1 cellular context compared by ENCODE assay signal in the genomic region with DNA sequence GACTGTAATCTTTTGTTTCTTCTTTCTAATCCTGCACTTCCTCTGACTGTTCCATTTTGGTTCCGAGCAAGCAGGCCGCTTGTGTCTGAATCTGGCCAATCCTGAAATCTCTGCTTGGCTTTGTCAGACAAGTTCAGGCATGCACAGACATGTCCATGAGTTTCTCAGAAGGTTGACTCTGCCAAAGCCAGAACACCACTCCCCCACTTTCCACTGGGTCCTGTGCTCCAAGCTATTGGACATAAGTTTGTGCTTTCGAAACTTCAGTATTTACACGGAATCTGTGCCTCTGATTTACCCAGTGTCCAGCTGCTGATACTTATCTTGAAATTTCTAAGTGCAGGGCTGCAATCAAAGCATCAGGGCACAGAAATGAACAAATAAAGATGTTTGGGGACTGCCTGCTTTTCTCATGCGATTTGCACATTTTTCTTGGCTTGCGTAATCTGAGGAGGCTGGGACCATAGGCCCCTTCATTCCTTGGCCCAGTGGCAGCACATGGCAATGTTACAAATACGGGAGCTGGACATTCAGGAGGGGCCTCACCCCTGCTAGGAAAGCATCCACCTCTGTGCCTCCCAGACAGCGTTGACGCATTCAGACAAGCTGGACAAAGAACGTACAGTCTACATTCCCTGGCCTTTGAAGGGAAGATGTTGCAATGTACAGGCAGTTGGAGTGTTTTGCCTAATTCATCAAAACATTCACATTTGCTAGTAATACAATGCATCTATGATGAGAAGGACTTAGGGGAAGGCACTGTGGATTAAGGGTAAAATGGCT.
TF ChIP-seq lines count a peak whose summit lies in the region.

No MANE protein-coding gene starts in this region.

TF ChIP-seq in HepG2, 621 proteins besides CTCF, POLR2A, EP300 and RAD21 (continued from another document and continues in another):
- TF ChIP-seq, protein P1, sequence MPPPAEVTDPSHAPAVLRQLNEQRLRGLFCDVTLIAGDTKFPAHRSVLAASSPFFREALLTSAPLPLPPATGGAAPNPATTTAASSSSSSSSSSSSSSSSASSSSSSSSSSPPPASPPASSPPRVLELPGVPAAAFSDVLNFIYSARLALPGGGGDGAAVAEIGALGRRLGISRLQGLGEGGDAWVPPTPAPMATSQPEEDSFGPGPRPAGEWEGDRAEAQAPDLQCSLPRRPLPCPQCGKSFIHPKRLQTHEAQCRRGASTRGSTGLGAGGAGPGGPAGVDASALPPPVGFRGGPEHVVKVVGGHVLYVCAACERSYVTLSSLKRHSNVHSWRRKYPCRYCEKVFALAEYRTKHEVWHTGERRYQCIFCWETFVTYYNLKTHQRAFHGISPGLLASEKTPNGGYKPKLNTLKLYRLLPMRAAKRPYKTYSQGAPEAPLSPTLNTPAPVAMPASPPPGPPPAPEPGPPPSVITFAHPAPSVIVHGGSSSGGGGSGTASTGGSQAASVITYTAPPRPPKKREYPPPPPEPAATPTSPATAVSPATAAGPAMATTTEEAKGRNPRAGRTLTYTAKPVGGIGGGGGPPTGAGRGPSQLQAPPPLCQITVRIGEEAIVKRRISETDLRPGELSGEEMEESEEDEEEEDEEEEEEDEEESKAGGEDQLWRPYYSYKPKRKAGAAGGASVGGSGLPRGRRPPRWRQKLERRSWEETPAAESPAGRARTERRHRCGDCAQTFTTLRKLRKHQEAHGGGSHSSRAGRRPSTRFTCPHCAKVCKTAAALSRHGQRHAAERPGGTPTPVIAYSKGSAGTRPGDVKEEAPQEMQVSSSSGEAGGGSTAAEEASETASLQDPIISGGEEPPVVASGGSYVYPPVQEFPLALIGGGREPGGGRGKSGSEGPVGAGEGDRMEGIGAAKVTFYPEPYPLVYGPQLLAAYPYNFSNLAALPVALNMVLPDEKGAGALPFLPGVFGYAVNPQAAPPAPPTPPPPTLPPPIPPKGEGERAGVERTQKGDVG (CRISPR knock-in tag; IDR thresholded peaks at IDR 0.05; ENCODE audit: borderline replicate concordance), result no peak
- no peak for TF ChIP-seq RBM22 (optimal IDR thresholded peaks at IDR 0.05; ENCODE audit: low read length)
- TF ChIP-seq ERF (CRISPR knock-in tag; IDR thresholded peaks at IDR 0.05), result peak; percentile 42
- no peak for TF ChIP-seq ZNF552 (CRISPR knock-in tag; IDR thresholded peaks at IDR 0.05; ENCODE audit: borderline replicate concordance)
- TF ChIP-seq, protein P2, sequence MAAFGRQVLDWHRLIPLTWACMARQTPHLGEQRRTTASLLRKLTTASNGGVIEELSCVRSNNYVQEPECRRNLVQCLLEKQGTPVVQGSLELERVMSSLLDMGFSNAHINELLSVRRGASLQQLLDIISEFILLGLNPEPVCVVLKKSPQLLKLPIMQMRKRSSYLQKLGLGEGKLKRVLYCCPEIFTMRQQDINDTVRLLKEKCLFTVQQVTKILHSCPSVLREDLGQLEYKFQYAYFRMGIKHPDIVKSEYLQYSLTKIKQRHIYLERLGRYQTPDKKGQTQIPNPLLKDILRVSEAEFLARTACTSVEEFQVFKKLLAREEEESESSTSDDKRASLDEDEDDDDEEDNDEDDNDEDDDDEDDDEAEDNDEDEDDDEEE (CRISPR knock-in tag; IDR thresholded peaks at IDR 0.05), result no peak
- TF ChIP-seq ZNF670 (CRISPR knock-in tag; IDR thresholded peaks at IDR 0.05; ENCODE audit: borderline replicate concordance), result no peak
- no peak for TF ChIP-seq RBM39 (IDR thresholded peaks at IDR 0.05; ENCODE audit: low read depth, low read length, poor library complexity, severe bottlenecking)
- TF ChIP-seq ASH2L (IDR thresholded peaks at IDR 0.05; ENCODE audit: insufficient read length, low read depth, low read length), result peak; percentile 76
- peak; percentile 21; the same call in 1 of the 2 replicates for TF ChIP-seq CBX5 (CRISPR knock-in tag; IDR thresholded peaks at IDR 0.05; ENCODE audit: borderline replicate concordance)
- TF ChIP-seq RFX1 (IDR thresholded peaks at IDR 0.05), result no peak
- TF ChIP-seq KMT2B (CRISPR knock-in tag; IDR thresholded peaks at IDR 0.05), result peak; percentile 39; the same call in 1 of the 2 replicates
- no peak for TF ChIP-seq RAD51 (IDR thresholded peaks at IDR 0.05; ENCODE audit: borderline replicate concordance)
- TF ChIP-seq PPARG (CRISPR knock-in tag; conservative IDR thresholded peaks at IDR 0.05), result 0 out of 2 replicates have a peak, but pooled peaks have one; percentile 31
- TF ChIP-seq NBN (conservative IDR thresholded peaks at IDR 0.05), result no peak
- TF ChIP-seq CREM (IDR thresholded peaks at IDR 0.05), result peak; percentile 79
- no peak for TF ChIP-seq CREM (CRISPR knock-in tag; IDR thresholded peaks at IDR 0.05)
- peak; percentile 59; the same call in 1 of the 2 replicates for TF ChIP-seq ZNF230 (CRISPR knock-in tag; IDR thresholded peaks at IDR 0.05)
- TF ChIP-seq ZNF761 (CRISPR knock-in tag; conservative IDR thresholded peaks at IDR 0.05), result peak; percentile 60; the same call in 1 of the 2 replicates
- peak; percentile 82; the same call in 1 of the 2 replicates for TF ChIP-seq EHMT2 (IDR thresholded peaks at IDR 0.05; ENCODE audit: borderline replicate concordance, low read depth, low read length)
- no peak for TF ChIP-seq ZNF468 (CRISPR knock-in tag; IDR thresholded peaks at IDR 0.05)
- TF ChIP-seq YEATS4 (CRISPR knock-in tag; IDR thresholded peaks at IDR 0.05; ENCODE audit: borderline replicate concordance), result no peak; the same call in 1 of the 2 replicates
- no peak for TF ChIP-seq SIN3B (IDR thresholded peaks at IDR 0.05; ENCODE audit: low read length)
- TF ChIP-seq, protein P3, sequence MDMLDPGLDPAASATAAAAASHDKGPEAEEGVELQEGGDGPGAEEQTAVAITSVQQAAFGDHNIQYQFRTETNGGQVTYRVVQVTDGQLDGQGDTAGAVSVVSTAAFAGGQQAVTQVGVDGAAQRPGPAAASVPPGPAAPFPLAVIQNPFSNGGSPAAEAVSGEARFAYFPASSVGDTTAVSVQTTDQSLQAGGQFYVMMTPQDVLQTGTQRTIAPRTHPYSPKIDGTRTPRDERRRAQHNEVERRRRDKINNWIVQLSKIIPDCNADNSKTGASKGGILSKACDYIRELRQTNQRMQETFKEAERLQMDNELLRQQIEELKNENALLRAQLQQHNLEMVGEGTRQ (IDR thresholded peaks at IDR 0.05; ENCODE audit: low read depth, low read length), result no peak; the same call in 1 of the 2 replicates
- TF ChIP-seq, protein P3 (CRISPR knock-in tag; IDR thresholded peaks at IDR 0.05; ENCODE audit: borderline replicate concordance), result no peak
- no peak for TF ChIP-seq ZNF30 (CRISPR knock-in tag; IDR thresholded peaks at IDR 0.05)
- 0 out of 2 replicates have a peak, but pooled peaks have one; percentile 72 for TF ChIP-seq RFXAP (CRISPR knock-in tag; IDR thresholded peaks at IDR 0.05; ENCODE audit: borderline replicate concordance)
- no peak for TF ChIP-seq HNRNPH1 (optimal IDR thresholded peaks at IDR 0.05; ENCODE audit: low read depth, low read length)
- TF ChIP-seq TFE3 (CRISPR knock-in tag; IDR thresholded peaks at IDR 0.05), result peak; percentile 49; the same call in 1 of the 2 replicates
- peak; percentile 48; the same call in 1 of the 2 replicates for TF ChIP-seq NR2F2 (IDR thresholded peaks at IDR 0.05; ENCODE audit: borderline replicate concordance, low read depth)
- no peak for TF ChIP-seq THAP8 (CRISPR knock-in tag; IDR thresholded peaks at IDR 0.05; ENCODE audit: borderline replicate concordance)
- TF ChIP-seq MED13 (CRISPR knock-in tag; IDR thresholded peaks at IDR 0.05), result peak; percentile 91
- TF ChIP-seq, protein P4, sequence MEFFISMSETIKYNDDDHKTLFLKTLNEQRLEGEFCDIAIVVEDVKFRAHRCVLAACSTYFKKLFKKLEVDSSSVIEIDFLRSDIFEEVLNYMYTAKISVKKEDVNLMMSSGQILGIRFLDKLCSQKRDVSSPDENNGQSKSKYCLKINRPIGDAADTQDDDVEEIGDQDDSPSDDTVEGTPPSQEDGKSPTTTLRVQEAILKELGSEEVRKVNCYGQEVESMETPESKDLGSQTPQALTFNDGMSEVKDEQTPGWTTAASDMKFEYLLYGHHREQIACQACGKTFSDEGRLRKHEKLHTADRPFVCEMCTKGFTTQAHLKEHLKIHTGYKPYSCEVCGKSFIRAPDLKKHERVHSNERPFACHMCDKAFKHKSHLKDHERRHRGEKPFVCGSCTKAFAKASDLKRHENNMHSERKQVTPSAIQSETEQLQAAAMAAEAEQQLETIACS (CRISPR knock-in tag; IDR thresholded peaks at IDR 0.05), result no peak
- TF ChIP-seq ETV6 (CRISPR knock-in tag; conservative IDR thresholded peaks at IDR 0.05), result no peak
- TF ChIP-seq YEATS2 (CRISPR knock-in tag; IDR thresholded peaks at IDR 0.05; ENCODE audit: borderline replicate concordance), result peak; percentile 69; the same call in 1 of the 2 replicates
- peak; percentile 65 for TF ChIP-seq NR2C2 (CRISPR knock-in tag; IDR thresholded peaks at IDR 0.05; ENCODE audit: borderline replicate concordance)
- TF ChIP-seq ZNF33B (CRISPR knock-in tag; IDR thresholded peaks at IDR 0.05), result peak; percentile 82; the same call in 1 of the 2 replicates
- TF ChIP-seq ATF5 (CRISPR knock-in tag; IDR thresholded peaks at IDR 0.05; ENCODE audit: low read depth), result no peak
- TF ChIP-seq ATRX (CRISPR knock-in tag; IDR thresholded peaks at IDR 0.05; ENCODE audit: borderline replicate concordance), result no peak
- TF ChIP-seq ISL2 (CRISPR knock-in tag; IDR thresholded peaks at IDR 0.05), result peak; percentile 96
- TF ChIP-seq FOXA1 (IDR thresholded peaks at IDR 0.05), result 0 out of 2 replicates have a peak, but pooled peaks have one; percentile 21
- TF ChIP-seq FOXA1 (CRISPR knock-in tag; IDR thresholded peaks at IDR 0.05), result peak; percentile 91
- TF ChIP-seq SRSF9 (IDR thresholded peaks at IDR 0.05; ENCODE audit: borderline replicate concordance, insufficient read depth, low read depth, low read length, poor library complexity, severe bottlenecking), result no peak
- TF ChIP-seq, protein P5, sequence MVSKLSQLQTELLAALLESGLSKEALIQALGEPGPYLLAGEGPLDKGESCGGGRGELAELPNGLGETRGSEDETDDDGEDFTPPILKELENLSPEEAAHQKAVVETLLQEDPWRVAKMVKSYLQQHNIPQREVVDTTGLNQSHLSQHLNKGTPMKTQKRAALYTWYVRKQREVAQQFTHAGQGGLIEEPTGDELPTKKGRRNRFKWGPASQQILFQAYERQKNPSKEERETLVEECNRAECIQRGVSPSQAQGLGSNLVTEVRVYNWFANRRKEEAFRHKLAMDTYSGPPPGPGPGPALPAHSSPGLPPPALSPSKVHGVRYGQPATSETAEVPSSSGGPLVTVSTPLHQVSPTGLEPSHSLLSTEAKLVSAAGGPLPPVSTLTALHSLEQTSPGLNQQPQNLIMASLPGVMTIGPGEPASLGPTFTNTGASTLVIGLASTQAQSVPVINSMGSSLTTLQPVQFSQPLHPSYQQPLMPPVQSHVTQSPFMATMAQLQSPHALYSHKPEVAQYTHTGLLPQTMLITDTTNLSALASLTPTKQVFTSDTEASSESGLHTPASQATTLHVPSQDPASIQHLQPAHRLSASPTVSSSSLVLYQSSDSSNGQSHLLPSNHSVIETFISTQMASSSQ (IDR thresholded peaks at IDR 0.05; ENCODE audit: low read depth), result 0 out of 2 replicates have a peak, but pooled peaks have one; percentile 17
- TF ChIP-seq, protein P5 (CRISPR knock-in tag; IDR thresholded peaks at IDR 0.05; ENCODE audit: borderline replicate concordance), result peak; percentile 68; the same call in 1 of the 2 replicates
- TF ChIP-seq ZBTB26 (CRISPR knock-in tag; IDR thresholded peaks at IDR 0.05; ENCODE audit: borderline replicate concordance), result peak; percentile 20; the same call in 1 of the 2 replicates
